In genomic region chr2:101124684-101125366, GRCh38 we compare ENCODE assay signal across 1 cellular context.
TF ChIP-seq lines count a peak whose summit lies in the region.

No MANE protein-coding gene starts in this region.

TF ChIP-seq in HepG2, 621 proteins besides CTCF, POLR2A, EP300 and RAD21 (continued from another document and continues in another):
- TF ChIP-seq HOMEZ (CRISPR knock-in tag; IDR thresholded peaks at IDR 0.05; ENCODE audit: low read depth) (peak; percentile 83), HMGXB4 (CRISPR knock-in tag; IDR thresholded peaks at IDR 0.05; ENCODE audit: borderline replicate concordance in 1 of 2, low read depth in 1 of 2) (no peak; a peak in 1 of 4 replicates), ZHX2 (IDR thresholded peaks at IDR 0.05; ENCODE audit: low read depth) (0 out of 2 replicates have a peak, but pooled peaks have one; percentile 25), ZHX2 (CRISPR knock-in tag; IDR thresholded peaks at IDR 0.05; ENCODE audit: borderline replicate concordance) (no peak), NCOA1 (CRISPR knock-in tag; IDR thresholded peaks at IDR 0.05) (no peak), PLRG1 (conservative IDR thresholded peaks at IDR 0.05) (no peak), SIN3B (IDR thresholded peaks at IDR 0.05; ENCODE audit: low read length) (no peak), DR1 (CRISPR knock-in tag; IDR thresholded peaks at IDR 0.05) (no peak), XBP1 (CRISPR knock-in tag; IDR thresholded peaks at IDR 0.05) (no peak), MXD1 (CRISPR knock-in tag; IDR thresholded peaks at IDR 0.05) (no peak), ZNF510 (CRISPR knock-in tag; IDR thresholded peaks at IDR 0.05; ENCODE audit: low read depth) (no peak), GATA4 (IDR thresholded peaks at IDR 0.05; ENCODE audit: borderline replicate concordance, low read depth) (peak; percentile 48; the same call in 1 of the 2 replicates), ZFYVE20 (CRISPR knock-in tag; IDR thresholded peaks at IDR 0.05; ENCODE audit: borderline replicate concordance, low read depth) (no peak), HDAC1 (CRISPR knock-in tag; IDR thresholded peaks at IDR 0.05) (peak; percentile 82), FOXP4 (CRISPR knock-in tag; IDR thresholded peaks at IDR 0.05) (peak; percentile 93), SSRP1 (CRISPR knock-in tag; IDR thresholded peaks at IDR 0.05) (no peak), CCDC6 (CRISPR knock-in tag; IDR thresholded peaks at IDR 0.05) (no peak), ZNF350 (CRISPR knock-in tag; IDR thresholded peaks at IDR 0.05; ENCODE audit: borderline replicate concordance, low read depth) (peak; percentile 53; the same call in 1 of the 2 replicates), ELF3 (CRISPR knock-in tag; IDR thresholded peaks at IDR 0.05) (peak; percentile 81), ZNF12 (CRISPR knock-in tag; IDR thresholded peaks at IDR 0.05) (peak; percentile 7; the same call in 1 of the 2 replicates), ZNF704 (CRISPR knock-in tag; IDR thresholded peaks at IDR 0.05; ENCODE audit: borderline replicate concordance) (no peak), GATAD1 (CRISPR knock-in tag; IDR thresholded peaks at IDR 0.05) (peak; percentile 60; the same call in 1 of the 2 replicates), ZNF224 (CRISPR knock-in tag; IDR thresholded peaks at IDR 0.05) (no peak), ZNF468 (CRISPR knock-in tag; IDR thresholded peaks at IDR 0.05) (no peak), ZBTB46 (CRISPR knock-in tag; IDR thresholded peaks at IDR 0.05; ENCODE audit: borderline replicate concordance) (no peak), ZNF326 (CRISPR knock-in tag; IDR thresholded peaks at IDR 0.05; ENCODE audit: borderline replicate concordance) (no peak), ZNF773 (CRISPR knock-in tag; IDR thresholded peaks at IDR 0.05; ENCODE audit: borderline replicate concordance) (no peak), ZNF543 (CRISPR knock-in tag; IDR thresholded peaks at IDR 0.05) (no peak), ZNF574 (CRISPR knock-in tag; IDR thresholded peaks at IDR 0.05) (no peak), SNAI1 (CRISPR knock-in tag; IDR thresholded peaks at IDR 0.05; ENCODE audit: borderline replicate concordance) (peak; percentile 61; the same call in 1 of the 2 replicates), LBX2 (CRISPR knock-in tag; IDR thresholded peaks at IDR 0.05; ENCODE audit: borderline replicate concordance) (no peak), NKX3-1 (CRISPR knock-in tag; IDR thresholded peaks at IDR 0.05) (no peak), NR3C1 (CRISPR knock-in tag; IDR thresholded peaks at IDR 0.05) (no peak), ZNF781 (CRISPR knock-in tag; IDR thresholded peaks at IDR 0.05; ENCODE audit: borderline replicate concordance, not compliant biosample characterization) (peak; percentile 26), HNRNPLL (IDR thresholded peaks at IDR 0.05; ENCODE audit: low read depth, low read length, poor library complexity, severe bottlenecking) (no peak), GTF2F1 (IDR thresholded peaks at IDR 0.05; ENCODE audit: low read length) (no peak), ZBTB3 (CRISPR knock-in tag; IDR thresholded peaks at IDR 0.05; ENCODE audit: borderline replicate concordance, low read depth) (no peak), ZNF263 (CRISPR knock-in tag; IDR thresholded peaks at IDR 0.05) (no peak), ZNF503 (CRISPR knock-in tag; IDR thresholded peaks at IDR 0.05) (peak; percentile 84; the same call in 1 of the 2 replicates), RFX5 (IDR thresholded peaks at IDR 0.05; ENCODE audit: low read depth, low read length) (no peak), ZNF234 (CRISPR knock-in tag; conservative IDR thresholded peaks at IDR 0.05) (no peak), ZNF230 (CRISPR knock-in tag; IDR thresholded peaks at IDR 0.05) (no peak)
